ENCODE assay signal across 1 cellular context in the genomic region with DNA sequence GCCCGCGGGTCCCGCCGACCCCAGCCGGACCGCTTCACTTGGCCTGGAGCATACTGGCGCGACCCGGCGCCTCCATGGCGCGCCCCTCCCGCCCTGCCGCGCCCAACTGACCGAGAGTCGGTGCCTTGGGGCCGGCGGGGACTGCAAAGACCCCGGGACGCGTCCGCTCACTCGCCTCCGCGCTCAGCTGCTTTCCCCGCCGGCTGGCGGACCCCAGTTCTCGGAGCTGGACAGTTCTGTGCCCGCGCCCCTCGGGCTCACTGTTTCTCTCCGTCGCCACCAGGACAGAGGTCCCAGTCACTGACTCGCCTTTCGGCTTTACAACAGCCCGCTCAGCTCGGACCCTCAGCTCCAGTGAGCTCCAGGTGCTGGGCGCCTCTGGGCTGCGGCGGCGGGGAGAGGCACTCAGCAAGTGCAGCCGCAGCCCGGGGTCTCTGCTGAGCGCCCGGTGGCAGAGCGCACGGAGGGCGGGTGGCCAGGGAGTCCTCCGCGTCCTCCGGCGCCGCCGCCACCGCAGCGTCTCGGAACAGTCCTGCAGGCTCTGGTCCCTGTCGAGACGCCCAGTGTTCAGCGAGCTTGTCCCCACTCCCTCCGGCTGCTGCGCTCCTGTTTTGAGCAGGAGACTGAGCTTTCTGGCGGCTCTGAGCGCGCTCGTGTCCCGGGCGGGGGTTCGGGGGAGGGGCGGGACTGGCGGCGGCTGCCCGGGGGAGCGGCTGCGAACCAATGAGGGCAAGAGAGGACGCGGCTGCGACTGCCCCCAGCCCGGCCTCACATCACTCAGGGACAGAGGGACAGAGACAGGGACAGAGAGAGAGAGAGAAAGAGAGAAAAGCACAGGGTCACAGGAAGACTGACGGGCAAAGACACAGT.
TF ChIP-seq lines count a peak whose summit lies in the region.

A gene (minus strand): TSS at position 637 of the 870 bp plus-strand sequence. CDS start 638 bp downstream, outside the sequence.

TF ChIP-seq in HepG2, 621 proteins besides CTCF, POLR2A, EP300 and RAD21 (continued from another document and continues in another):
- TF ChIP-seq, protein P1, sequence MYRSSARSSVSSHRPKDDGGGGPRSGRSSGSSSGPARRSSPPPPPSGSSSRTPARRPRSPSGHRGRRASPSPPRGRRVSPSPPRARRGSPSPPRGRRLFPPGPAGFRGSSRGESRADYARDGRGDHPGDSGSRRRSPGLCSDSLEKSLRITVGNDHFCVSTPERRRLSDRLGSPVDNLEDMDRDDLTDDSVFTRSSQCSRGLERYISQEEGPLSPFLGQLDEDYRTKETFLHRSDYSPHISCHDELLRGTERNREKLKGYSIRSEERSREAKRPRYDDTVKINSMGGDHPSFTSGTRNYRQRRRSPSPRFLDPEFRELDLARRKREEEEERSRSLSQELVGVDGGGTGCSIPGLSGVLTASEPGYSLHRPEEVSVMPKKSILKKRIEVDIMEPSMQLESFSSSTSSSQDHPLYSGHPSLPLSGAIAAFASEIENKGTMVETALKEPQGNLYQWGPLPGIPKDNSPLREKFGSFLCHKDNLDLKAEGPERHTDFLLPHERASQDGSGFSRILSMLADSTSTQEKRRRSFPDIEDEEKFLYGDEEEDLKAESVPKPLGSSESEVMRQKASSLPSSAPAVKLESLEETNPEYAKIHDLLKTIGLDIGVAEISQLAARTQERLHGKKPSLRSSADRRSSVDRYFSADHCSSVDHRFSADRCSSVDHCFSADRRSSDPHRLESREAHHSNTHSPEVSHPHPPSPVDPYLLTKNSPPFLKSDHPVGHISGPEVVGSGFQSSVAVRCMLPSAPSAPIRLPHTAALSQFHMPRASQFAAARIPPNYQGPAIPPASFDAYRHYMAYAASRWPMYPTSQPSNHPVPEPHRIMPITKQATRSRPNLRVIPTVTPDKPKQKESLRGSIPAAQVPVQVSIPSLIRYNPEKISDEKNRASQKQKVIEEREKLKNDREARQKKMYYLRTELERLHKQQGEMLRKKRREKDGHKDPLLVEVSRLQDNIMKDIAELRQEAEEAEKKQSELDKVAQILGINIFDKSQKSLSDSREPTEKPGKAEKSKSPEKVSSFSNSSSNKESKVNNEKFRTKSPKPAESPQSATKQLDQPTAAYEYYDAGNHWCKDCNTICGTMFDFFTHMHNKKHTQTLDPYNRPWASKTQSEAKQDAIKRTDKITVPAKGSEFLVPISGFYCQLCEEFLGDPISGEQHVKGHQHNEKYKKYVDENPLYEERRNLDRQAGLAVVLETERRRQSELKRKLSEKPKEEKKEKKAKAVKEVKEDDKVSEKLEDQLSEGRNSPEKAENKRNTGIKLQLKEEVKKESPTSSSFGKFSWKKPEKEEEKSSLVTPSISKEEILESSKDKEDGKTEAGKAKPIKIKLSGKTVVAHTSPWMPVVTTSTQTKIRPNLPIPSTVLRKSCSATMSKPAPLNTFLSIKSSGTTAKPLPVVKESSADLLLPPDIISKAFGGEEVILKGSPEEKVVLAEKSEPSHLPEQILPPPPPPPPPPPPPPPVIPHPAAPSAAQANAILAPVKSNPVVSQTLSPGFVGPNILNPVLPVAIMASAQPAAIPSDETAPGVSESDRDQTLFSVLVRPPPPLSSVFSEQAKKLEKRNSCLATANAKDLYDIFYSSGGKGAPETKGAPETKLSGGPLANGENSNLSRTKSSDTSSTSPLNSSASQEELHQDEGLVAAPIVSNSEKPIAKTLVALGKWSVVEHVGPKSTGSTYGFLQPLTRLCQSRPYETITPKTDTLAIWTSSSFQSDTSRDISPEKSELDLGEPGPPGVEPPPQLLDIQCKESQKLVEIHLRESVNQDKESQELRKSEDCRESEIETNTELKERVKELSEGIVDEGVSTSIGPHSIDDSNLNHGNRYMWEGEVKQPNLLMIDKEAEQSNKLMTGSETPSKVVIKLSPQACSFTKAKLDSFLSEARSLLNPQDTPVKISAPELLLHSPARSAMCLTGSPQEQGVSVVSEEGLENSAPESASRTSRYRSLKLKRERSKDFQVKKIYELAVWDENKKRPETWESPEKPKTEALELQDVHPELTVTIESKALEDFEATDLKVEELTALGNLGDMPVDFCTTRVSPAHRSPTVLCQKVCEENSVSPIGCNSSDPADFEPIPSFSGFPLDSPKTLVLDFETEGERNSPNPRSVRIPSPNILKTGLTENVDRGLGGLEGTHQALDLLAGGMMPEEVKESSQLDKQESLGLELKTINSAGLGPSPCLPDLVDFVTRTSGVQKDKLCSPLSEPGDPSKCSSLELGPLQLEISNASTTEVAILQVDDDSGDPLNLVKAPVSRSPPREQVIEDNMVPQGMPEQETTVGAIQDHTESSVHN (CRISPR knock-in tag; IDR thresholded peaks at IDR 0.05): no peak
- TF ChIP-seq ZSCAN29 (CRISPR knock-in tag; conservative IDR thresholded peaks at IDR 0.05) (no peak), STAG1 (CRISPR knock-in tag; IDR thresholded peaks at IDR 0.05) (no peak), ZC3H4 (CRISPR knock-in tag; IDR thresholded peaks at IDR 0.05; ENCODE audit: borderline replicate concordance) (no peak), KDM5A (IDR thresholded peaks at IDR 0.05; ENCODE audit: borderline replicate concordance, low read length) (no peak), RFX5 (IDR thresholded peaks at IDR 0.05; ENCODE audit: low read depth, low read length) (no peak), KAT7 (CRISPR knock-in tag; IDR thresholded peaks at IDR 0.05; ENCODE audit: borderline replicate concordance) (no peak), BRCA1 (CRISPR knock-in tag; IDR thresholded peaks at IDR 0.05) (no peak), RXRB (CRISPR knock-in tag; IDR thresholded peaks at IDR 0.05; ENCODE audit: borderline replicate concordance) (no peak), ZNF569 (CRISPR knock-in tag; IDR thresholded peaks at IDR 0.05; ENCODE audit: borderline replicate concordance) (no peak), EEA1 (CRISPR knock-in tag; IDR thresholded peaks at IDR 0.05; ENCODE audit: borderline replicate concordance) (no peak), THAP11 (CRISPR knock-in tag; IDR thresholded peaks at IDR 0.05) (no peak), SRSF9 (IDR thresholded peaks at IDR 0.05; ENCODE audit: borderline replicate concordance, insufficient read depth, low read depth, low read length, poor library complexity, severe bottlenecking) (no peak), SRSF4 (IDR thresholded peaks at IDR 0.05; ENCODE audit: low read depth, low read length, poor library complexity, severe bottlenecking) (no peak), ZBTB8A (CRISPR knock-in tag; IDR thresholded peaks at IDR 0.05; ENCODE audit: borderline replicate concordance, low read depth) (no peak), ZNF678 (CRISPR knock-in tag; IDR thresholded peaks at IDR 0.05) (no peak), RORA (CRISPR knock-in tag; IDR thresholded peaks at IDR 0.05) (no peak), REPIN1 (CRISPR knock-in tag; IDR thresholded peaks at IDR 0.05; ENCODE audit: borderline replicate concordance, low read depth) (0 out of 2 replicates have a peak, but pooled peaks have one; percentile 61), ZIK1 (CRISPR knock-in tag; IDR thresholded peaks at IDR 0.05; ENCODE audit: borderline replicate concordance, low read depth) (no peak), GPN1 (CRISPR knock-in tag; IDR thresholded peaks at IDR 0.05; ENCODE audit: borderline replicate concordance) (no peak), MAFG (CRISPR knock-in tag; IDR thresholded peaks at IDR 0.05) (no peak), MXD4 (CRISPR knock-in tag; IDR thresholded peaks at IDR 0.05) (no peak), ZNF782 (CRISPR knock-in tag; IDR thresholded peaks at IDR 0.05; ENCODE audit: borderline replicate concordance) (no peak)
- TF ChIP-seq, protein P2, sequence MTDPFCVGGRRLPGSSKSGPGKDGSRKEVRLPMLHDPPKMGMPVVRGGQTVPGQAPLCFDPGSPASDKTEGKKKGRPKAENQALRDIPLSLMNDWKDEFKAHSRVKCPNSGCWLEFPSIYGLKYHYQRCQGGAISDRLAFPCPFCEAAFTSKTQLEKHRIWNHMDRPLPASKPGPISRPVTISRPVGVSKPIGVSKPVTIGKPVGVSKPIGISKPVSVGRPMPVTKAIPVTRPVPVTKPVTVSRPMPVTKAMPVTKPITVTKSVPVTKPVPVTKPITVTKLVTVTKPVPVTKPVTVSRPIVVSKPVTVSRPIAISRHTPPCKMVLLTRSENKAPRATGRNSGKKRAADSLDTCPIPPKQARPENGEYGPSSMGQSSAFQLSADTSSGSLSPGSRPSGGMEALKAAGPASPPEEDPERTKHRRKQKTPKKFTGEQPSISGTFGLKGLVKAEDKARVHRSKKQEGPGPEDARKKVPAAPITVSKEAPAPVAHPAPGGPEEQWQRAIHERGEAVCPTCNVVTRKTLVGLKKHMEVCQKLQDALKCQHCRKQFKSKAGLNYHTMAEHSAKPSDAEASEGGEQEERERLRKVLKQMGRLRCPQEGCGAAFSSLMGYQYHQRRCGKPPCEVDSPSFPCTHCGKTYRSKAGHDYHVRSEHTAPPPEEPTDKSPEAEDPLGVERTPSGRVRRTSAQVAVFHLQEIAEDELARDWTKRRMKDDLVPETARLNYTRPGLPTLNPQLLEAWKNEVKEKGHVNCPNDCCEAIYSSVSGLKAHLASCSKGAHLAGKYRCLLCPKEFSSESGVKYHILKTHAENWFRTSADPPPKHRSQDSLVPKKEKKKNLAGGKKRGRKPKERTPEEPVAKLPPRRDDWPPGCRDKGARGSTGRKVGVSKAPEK (CRISPR knock-in tag; IDR thresholded peaks at IDR 0.05; ENCODE audit: borderline replicate concordance): no peak
- TF ChIP-seq, protein P3, sequence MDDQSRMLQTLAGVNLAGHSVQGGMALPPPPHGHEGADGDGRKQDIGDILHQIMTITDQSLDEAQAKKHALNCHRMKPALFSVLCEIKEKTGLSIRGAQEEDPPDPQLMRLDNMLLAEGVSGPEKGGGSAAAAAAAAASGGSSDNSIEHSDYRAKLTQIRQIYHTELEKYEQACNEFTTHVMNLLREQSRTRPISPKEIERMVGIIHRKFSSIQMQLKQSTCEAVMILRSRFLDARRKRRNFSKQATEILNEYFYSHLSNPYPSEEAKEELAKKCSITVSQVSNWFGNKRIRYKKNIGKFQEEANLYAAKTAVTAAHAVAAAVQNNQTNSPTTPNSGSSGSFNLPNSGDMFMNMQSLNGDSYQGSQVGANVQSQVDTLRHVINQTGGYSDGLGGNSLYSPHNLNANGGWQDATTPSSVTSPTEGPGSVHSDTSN (CRISPR knock-in tag; IDR thresholded peaks at IDR 0.05; ENCODE audit: borderline replicate concordance): no peak
- TF ChIP-seq, protein P4, sequence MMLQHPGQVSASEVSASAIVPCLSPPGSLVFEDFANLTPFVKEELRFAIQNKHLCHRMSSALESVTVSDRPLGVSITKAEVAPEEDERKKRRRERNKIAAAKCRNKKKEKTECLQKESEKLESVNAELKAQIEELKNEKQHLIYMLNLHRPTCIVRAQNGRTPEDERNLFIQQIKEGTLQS (CRISPR knock-in tag; IDR thresholded peaks at IDR 0.05): no peak
- TF ChIP-seq, protein P5, sequence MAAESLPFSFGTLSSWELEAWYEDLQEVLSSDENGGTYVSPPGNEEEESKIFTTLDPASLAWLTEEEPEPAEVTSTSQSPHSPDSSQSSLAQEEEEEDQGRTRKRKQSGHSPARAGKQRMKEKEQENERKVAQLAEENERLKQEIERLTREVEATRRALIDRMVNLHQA (CRISPR knock-in tag; IDR thresholded peaks at IDR 0.05): no peak
- TF ChIP-seq, protein P6, sequence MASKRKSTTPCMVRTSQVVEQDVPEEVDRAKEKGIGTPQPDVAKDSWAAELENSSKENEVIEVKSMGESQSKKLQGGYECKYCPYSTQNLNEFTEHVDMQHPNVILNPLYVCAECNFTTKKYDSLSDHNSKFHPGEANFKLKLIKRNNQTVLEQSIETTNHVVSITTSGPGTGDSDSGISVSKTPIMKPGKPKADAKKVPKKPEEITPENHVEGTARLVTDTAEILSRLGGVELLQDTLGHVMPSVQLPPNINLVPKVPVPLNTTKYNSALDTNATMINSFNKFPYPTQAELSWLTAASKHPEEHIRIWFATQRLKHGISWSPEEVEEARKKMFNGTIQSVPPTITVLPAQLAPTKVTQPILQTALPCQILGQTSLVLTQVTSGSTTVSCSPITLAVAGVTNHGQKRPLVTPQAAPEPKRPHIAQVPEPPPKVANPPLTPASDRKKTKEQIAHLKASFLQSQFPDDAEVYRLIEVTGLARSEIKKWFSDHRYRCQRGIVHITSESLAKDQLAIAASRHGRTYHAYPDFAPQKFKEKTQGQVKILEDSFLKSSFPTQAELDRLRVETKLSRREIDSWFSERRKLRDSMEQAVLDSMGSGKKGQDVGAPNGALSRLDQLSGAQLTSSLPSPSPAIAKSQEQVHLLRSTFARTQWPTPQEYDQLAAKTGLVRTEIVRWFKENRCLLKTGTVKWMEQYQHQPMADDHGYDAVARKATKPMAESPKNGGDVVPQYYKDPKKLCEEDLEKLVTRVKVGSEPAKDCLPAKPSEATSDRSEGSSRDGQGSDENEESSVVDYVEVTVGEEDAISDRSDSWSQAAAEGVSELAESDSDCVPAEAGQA (IDR thresholded peaks at IDR 0.05; ENCODE audit: low read depth): 0 out of 2 replicates have a peak, but pooled peaks have one; percentile 19
- TF ChIP-seq, protein P6 (CRISPR knock-in tag; IDR thresholded peaks at IDR 0.05; ENCODE audit: borderline replicate concordance): no peak
- TF ChIP-seq, protein P7, sequence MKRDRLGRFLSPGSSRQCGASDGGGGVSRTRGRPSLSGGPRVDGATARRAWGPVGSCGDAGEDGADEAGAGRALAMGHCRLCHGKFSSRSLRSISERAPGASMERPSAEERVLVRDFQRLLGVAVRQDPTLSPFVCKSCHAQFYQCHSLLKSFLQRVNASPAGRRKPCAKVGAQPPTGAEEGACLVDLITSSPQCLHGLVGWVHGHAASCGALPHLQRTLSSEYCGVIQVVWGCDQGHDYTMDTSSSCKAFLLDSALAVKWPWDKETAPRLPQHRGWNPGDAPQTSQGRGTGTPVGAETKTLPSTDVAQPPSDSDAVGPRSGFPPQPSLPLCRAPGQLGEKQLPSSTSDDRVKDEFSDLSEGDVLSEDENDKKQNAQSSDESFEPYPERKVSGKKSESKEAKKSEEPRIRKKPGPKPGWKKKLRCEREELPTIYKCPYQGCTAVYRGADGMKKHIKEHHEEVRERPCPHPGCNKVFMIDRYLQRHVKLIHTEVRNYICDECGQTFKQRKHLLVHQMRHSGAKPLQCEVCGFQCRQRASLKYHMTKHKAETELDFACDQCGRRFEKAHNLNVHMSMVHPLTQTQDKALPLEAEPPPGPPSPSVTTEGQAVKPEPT (CRISPR knock-in tag; IDR thresholded peaks at IDR 0.05; ENCODE audit: low read depth): no peak
- TF ChIP-seq, protein P8, sequence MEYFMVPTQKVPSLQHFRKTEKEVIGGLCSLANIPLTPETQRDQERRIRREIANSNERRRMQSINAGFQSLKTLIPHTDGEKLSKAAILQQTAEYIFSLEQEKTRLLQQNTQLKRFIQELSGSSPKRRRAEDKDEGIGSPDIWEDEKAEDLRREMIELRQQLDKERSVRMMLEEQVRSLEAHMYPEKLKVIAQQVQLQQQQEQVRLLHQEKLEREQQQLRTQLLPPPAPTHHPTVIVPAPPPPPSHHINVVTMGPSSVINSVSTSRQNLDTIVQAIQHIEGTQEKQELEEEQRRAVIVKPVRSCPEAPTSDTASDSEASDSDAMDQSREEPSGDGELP (IDR thresholded peaks at IDR 0.05; ENCODE audit: borderline replicate concordance, low read depth): no peak
